ENCODE assay signal across 23 cellular contexts in the genomic region with DNA sequence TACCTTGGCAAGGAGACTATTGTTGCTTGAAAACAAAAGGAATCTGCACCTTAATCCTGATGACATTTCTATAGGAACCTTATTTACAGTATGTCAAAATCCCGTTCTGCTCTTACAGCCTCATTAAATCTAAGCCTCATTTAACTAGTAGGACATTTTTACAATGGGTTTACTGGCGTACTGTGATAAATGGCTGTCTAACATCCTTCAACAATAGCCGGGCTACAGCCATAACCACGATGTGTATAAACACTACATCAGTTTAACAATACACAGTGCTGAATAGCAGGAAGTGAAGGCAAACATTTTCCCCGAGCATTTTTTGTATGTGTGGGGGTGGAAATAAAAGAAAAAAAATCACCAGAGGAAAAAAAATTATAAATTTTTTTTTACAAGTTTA.
DNase-seq lines count a peak whose midpoint lies in the region; ATAC-seq and TF ChIP-seq lines count a peak whose summit lies in the region.
"Had no signal": no experiment of that assay in that cellular context is flagged by ENCODE, and none has a peak within 500 bp of the region (broad histone marks: within the 10 kb centered on the region; RNA-seq: fewer than 3 reads in every experiment).

No MANE protein-coding gene starts in this region.

- H3K4me3 ChIP-seq in HUES64 (ENCODE audit: low read length): no peak overlapping the region
- H3K4me3 ChIP-seq: coronary artery, Peyer's patch, psoas muscle, SJSA1, testis had no signal

- no peaks in the 10 kb centered on the region for H3K9me3 ChIP-seq in HUES64 (ENCODE audit: insufficient read depth, low read depth, low read length)
- H3K9me3 ChIP-seq: Peyer's patch, psoas muscle, SJSA1, testis had no signal

- WGBS in HUES64: 81% methylated on average over 3 of the region's 5 CpGs

- H3K27me3 ChIP-seq in HUES64 (ENCODE audit: insufficient read depth, low read length): peaks cover 25% of the 10 kb centered on the region; the same call in 1 of the 2 replicates
- H3K27me3 ChIP-seq: Peyer's patch, SJSA1, testis had no signal

- POLR2A ChIA-PET in WTC11 (lab: Charles Lee): no interaction called here

- no peaks in the 10 kb centered on the region for H3K36me3 Mint-ChIP-seq in WTC11
- H3K36me3 Mint-ChIP-seq: CD14-positive monocyte; stimulated activated effector memory CD8-positive, alpha-beta T cell treated with anti-CD3 and anti-CD28 coated beads, Interleukin-12 subunit alpha, Interleukin-12 subunit beta, amount 100 ng/mL, for 72 hours had no signal

- ATAC-seq in WTC11: no peak
- no peak for ATAC-seq in HG02571 (IDR thresholded peaks at IDR 0.05; ENCODE audit: unreplicated experiment)
- ATAC-seq in GM18861 (IDR thresholded peaks at IDR 0.05; ENCODE audit: unreplicated experiment): no peak
- ATAC-seq: activated T-cell treated with anti-CD3 and anti-CD28 coated beads, Interleukin-2, amount 50 U/mL, for 72 hours; HCT116; psoas muscle; stimulated activated effector memory CD8-positive, alpha-beta T cell treated with anti-CD3 and anti-CD28 coated beads, Interleukin-12 subunit alpha, Interleukin-12 subunit beta, amount 100 ng/mL, for 72 hours had no signal

- CTCF ChIA-PET in WTC11 (lab: Charles Lee): no interaction called here

- H3K9ac ChIP-seq in HUES64 (ENCODE audit: low read depth, low read length): no peak overlapping the region

- H3K9me3 Mint-ChIP-seq in WTC11: no peaks in the 10 kb centered on the region
- H3K9me3 Mint-ChIP-seq: activated naive CD4-positive, alpha-beta T cell treated with anti-CD3 and anti-CD28 coated beads for 36 hours; activated T-cell treated with anti-CD3 and anti-CD28 coated beads, Interleukin-2, amount 50 U/mL, for 72 hours; immature natural killer cell; stimulated activated effector memory CD8-positive, alpha-beta T cell treated with anti-CD3 and anti-CD28 coated beads, Interleukin-12 subunit alpha, Interleukin-12 subunit beta, amount 100 ng/mL, for 72 hours had no signal

- peaks cover 64% of the 10 kb centered on the region for H3K4me1 Mint-ChIP-seq in WTC11

- no peaks in the 10 kb centered on the region for H3K36me3 ChIP-seq in HUES64 (ENCODE audit: insufficient read depth, low read length)
- H3K36me3 ChIP-seq: Peyer's patch, SJSA1 had no signal

- H3K4me1 ChIP-seq in HUES64 (ENCODE audit: insufficient read depth, low read length): peaks cover 57% of the 10 kb centered on the region
- H3K4me1 ChIP-seq: Peyer's patch, SJSA1, testis had no signal

- H3K27ac ChIP-seq in HUES64 (ENCODE audit: low read depth, low read length): peak overlapping the region; percentile 42; the same call in 1 of the 2 replicates
- H3K27ac ChIP-seq: coronary artery, Peyer's patch, psoas muscle, SJSA1, testis had no signal

- DNase-seq in DMS153 (lab: John Stamatoyannopoulos, UW): peak; percentile 72
- DNase-seq in WTC11 (ENCODE audit: low spot score): no peak
- peak; percentile 26 to 50 for DNase-seq in lung microvascular endothelial cell (ENCODE audit: low read depth in 2 of 2)
- no peak for DNase-seq in kidney tubule cell (ENCODE audit: low spot score)
- DNase-seq in NCI-H2029 (lab: John Stamatoyannopoulos, UW): no peak
- DNase-seq: activated CD4-positive, alpha-beta T cell treated with anti-CD3 and anti-CD28 coated beads for 4 hours; activated naive CD4-positive, alpha-beta T cell treated with anti-CD3 and anti-CD28 coated beads for 36 hours; activated T-cell treated with anti-CD3 and anti-CD28 coated beads, Interleukin-2, amount 50 U/mL, for 72 hours; amygdala; immature natural killer cell; Peyer's patch; psoas muscle; stimulated activated CD4-positive, alpha-beta T cell treated with anti-CD3 and anti-CD28 coated beads, Interleukin-1b, Interleukin-23, amount 100 ng/mL, for 48 hours; testis had no signal

- H3K27me3 Mint-ChIP-seq in WTC11 (ENCODE audit: low read depth): peaks cover 47% of the 10 kb centered on the region

- H3K4me3 Mint-ChIP-seq in WTC11: no peak overlapping the region
- H3K4me3 Mint-ChIP-seq: activated naive CD4-positive, alpha-beta T cell treated with anti-CD3 and anti-CD28 coated beads for 36 hours; activated T-cell treated with anti-CD3 and anti-CD28 coated beads, Interleukin-2, amount 50 U/mL, for 72 hours; neural crest cell; stimulated activated effector memory CD8-positive, alpha-beta T cell treated with anti-CD3 and anti-CD28 coated beads, Interleukin-12 subunit alpha, Interleukin-12 subunit beta, amount 100 ng/mL, for 72 hours had no signal

- no peak for TF ChIP-seq CTCF in WTC11 (IDR thresholded peaks at IDR 0.05)

- H3K27ac Mint-ChIP-seq in WTC11: 0 out of 2 replicates have a peak overlapping the region, but pooled peaks have one; percentile 12
- H3K27ac Mint-ChIP-seq: activated naive CD4-positive, alpha-beta T cell treated with anti-CD3 and anti-CD28 coated beads for 36 hours; activated T-cell treated with anti-CD3 and anti-CD28 coated beads, Interleukin-2, amount 50 U/mL, for 72 hours; CD14-positive monocyte; immature natural killer cell; stimulated activated effector memory CD8-positive, alpha-beta T cell treated with anti-CD3 and anti-CD28 coated beads, Interleukin-12 subunit alpha, Interleukin-12 subunit beta, amount 100 ng/mL, for 72 hours had no signal

TF ChIP-seq in WTC11, 78 proteins besides CTCF, POLR2A, EP300 and RAD21:
- TF ChIP-seq RELA (CRISPR knock-in tag; IDR thresholded peaks at IDR 0.05; ENCODE audit: borderline replicate concordance) (no peak), ZBTB21 (CRISPR knock-in tag; IDR thresholded peaks at IDR 0.05; ENCODE audit: borderline replicate concordance) (no peak), EMX1 (CRISPR knock-in tag; IDR thresholded peaks at IDR 0.05) (no peak), NFYB (CRISPR knock-in tag; conservative IDR thresholded peaks at IDR 0.05; ENCODE audit: low read depth) (no peak), MYBL2 (CRISPR knock-in tag; IDR thresholded peaks at IDR 0.05) (no peak), PRRX2 (CRISPR knock-in tag; IDR thresholded peaks at IDR 0.05) (no peak), TEAD1 (CRISPR knock-in tag; IDR thresholded peaks at IDR 0.05) (no peak)
- TF ChIP-seq, protein P1, sequence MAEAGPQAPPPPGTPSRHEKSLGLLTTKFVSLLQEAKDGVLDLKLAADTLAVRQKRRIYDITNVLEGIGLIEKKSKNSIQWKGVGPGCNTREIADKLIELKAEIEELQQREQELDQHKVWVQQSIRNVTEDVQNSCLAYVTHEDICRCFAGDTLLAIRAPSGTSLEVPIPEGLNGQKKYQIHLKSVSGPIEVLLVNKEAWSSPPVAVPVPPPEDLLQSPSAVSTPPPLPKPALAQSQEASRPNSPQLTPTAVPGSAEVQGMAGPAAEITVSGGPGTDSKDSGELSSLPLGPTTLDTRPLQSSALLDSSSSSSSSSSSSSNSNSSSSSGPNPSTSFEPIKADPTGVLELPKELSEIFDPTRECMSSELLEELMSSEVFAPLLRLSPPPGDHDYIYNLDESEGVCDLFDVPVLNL (CRISPR knock-in tag; IDR thresholded peaks at IDR 0.05; ENCODE audit: borderline replicate concordance, low read depth): no peak
- TF ChIP-seq, protein P2, sequence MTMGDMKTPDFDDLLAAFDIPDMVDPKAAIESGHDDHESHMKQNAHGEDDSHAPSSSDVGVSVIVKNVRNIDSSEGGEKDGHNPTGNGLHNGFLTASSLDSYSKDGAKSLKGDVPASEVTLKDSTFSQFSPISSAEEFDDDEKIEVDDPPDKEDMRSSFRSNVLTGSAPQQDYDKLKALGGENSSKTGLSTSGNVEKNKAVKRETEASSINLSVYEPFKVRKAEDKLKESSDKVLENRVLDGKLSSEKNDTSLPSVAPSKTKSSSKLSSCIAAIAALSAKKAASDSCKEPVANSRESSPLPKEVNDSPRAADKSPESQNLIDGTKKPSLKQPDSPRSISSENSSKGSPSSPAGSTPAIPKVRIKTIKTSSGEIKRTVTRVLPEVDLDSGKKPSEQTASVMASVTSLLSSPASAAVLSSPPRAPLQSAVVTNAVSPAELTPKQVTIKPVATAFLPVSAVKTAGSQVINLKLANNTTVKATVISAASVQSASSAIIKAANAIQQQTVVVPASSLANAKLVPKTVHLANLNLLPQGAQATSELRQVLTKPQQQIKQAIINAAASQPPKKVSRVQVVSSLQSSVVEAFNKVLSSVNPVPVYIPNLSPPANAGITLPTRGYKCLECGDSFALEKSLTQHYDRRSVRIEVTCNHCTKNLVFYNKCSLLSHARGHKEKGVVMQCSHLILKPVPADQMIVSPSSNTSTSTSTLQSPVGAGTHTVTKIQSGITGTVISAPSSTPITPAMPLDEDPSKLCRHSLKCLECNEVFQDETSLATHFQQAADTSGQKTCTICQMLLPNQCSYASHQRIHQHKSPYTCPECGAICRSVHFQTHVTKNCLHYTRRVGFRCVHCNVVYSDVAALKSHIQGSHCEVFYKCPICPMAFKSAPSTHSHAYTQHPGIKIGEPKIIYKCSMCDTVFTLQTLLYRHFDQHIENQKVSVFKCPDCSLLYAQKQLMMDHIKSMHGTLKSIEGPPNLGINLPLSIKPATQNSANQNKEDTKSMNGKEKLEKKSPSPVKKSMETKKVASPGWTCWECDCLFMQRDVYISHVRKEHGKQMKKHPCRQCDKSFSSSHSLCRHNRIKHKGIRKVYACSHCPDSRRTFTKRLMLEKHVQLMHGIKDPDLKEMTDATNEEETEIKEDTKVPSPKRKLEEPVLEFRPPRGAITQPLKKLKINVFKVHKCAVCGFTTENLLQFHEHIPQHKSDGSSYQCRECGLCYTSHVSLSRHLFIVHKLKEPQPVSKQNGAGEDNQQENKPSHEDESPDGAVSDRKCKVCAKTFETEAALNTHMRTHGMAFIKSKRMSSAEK (CRISPR knock-in tag; IDR thresholded peaks at IDR 0.05; ENCODE audit: borderline replicate concordance): no peak
- TF ChIP-seq, protein P3, sequence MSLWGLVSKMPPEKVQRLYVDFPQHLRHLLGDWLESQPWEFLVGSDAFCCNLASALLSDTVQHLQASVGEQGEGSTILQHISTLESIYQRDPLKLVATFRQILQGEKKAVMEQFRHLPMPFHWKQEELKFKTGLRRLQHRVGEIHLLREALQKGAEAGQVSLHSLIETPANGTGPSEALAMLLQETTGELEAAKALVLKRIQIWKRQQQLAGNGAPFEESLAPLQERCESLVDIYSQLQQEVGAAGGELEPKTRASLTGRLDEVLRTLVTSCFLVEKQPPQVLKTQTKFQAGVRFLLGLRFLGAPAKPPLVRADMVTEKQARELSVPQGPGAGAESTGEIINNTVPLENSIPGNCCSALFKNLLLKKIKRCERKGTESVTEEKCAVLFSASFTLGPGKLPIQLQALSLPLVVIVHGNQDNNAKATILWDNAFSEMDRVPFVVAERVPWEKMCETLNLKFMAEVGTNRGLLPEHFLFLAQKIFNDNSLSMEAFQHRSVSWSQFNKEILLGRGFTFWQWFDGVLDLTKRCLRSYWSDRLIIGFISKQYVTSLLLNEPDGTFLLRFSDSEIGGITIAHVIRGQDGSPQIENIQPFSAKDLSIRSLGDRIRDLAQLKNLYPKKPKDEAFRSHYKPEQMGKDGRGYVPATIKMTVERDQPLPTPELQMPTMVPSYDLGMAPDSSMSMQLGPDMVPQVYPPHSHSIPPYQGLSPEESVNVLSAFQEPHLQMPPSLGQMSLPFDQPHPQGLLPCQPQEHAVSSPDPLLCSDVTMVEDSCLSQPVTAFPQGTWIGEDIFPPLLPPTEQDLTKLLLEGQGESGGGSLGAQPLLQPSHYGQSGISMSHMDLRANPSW (CRISPR knock-in tag; conservative IDR thresholded peaks at IDR 0.05; ENCODE audit: low read depth): no peak

Comparison
In these comparisons a context has a peak if more than half of its experiments do, and no peak if none do; other contexts are left out.
1. DNase-seq: peak in DMS153 (single experiment) and lung microvascular endothelial cell (2 of 2); none in WTC11 (single experiment), kidney tubule cell (single experiment) and NCI-H2029 (single experiment).